8 cellular contexts compared by ENCODE assay signal in genomic region chrX:155056877-155057792, GRCh38. TPM values are rescaled to one million over a fixed set of nuclear protein-coding genes. Genes with fewer than 3 reads are reported as not detected.
A peak's percentile ranks its signal among the peaks of the same experiment; 100 is the strongest.
DNase-seq lines count a peak whose midpoint lies in the region; ATAC-seq and TF ChIP-seq lines count a peak whose summit lies in the region.

No MANE protein-coding gene starts in this region.

- H3K27me3 ChIP-seq in GM06990 (replicated peaks; ENCODE audit: control insufficient read depth, insufficient read depth, low read length) = no peaks in the 10 kb centered on the region

- H3K4me3 ChIP-seq in GM06990 (replicated peaks; ENCODE audit: low read depth, low read length) = peak overlapping the region; percentile 29
- peak overlapping the region; percentile 32 for H3K4me3 ChIP-seq in coronary artery

- H3K27ac ChIP-seq in coronary artery = peak overlapping the region in 1 of 2 donors; percentile 47

- peak; percentile 50 for DNase-seq in GM06990 (ENCODE audit: extremely low read depth, insufficient read length)
- peak; percentile 62 for DNase-seq in H4 (ENCODE audit: low spot score)
- DNase-seq in NAMALWA (ENCODE audit: low spot score) = peak; percentile 50
- peak; percentile 79 for DNase-seq in coronary artery (ENCODE audit: low spot score)
- DNase-seq in kidney tubule cell (ENCODE audit: low spot score) = peak; percentile 79
- DNase-seq in stimulated activated CD4-positive, alpha-beta T cell treated with anti-CD3 and anti-CD28 coated beads, Interleukin-2, amount 100 ng/mL, for 48 hours = peak; percentile 35 to 37
- no peak for DNase-seq in RKO (ENCODE audit: low spot score)

- ATAC-seq in activated CD4-positive, CD25-positive, alpha-beta regulatory T cell treated with anti-CD3 and anti-CD28 coated beads, Interleukin-2, amount 50 U/mL, for 24 hours = peak; percentile 67 to 73

- TF ChIP-seq CTCF in GM06990 (IDR thresholded peaks at IDR 0.05; ENCODE audit: insufficient read depth, low read length, poor library complexity, severe bottlenecking) (peak; percentile 80), coronary artery (IDR thresholded peaks at IDR 0.05) (peak; percentile 75)

- H3K36me3 ChIP-seq in GM06990 (ENCODE audit: control insufficient read depth, insufficient read depth, low read length) = no peaks in the 10 kb centered on the region; the same call in 1 of the 2 replicates

RNA-seq across cellular contexts. Expression of gene CMC4, which starts 13.8 kb away (rescaled TPM):
- total RNA-seq in H4 (2014; rRNA removed; shearing (Covaris generic)) = 20.4 and 29.7 TPM in 2 replicates

RNA-seq across cellular contexts. Expression of gene MTCP1, which starts 13.8 kb away (rescaled TPM):
- total RNA-seq in H4 (2014; rRNA removed; shearing (Covaris generic)) = 4.1 and 4.5 TPM in 2 replicates

RNA-seq across cellular contexts. Expression of gene BRCC3, which starts 14.2 kb away (rescaled TPM):
- total RNA-seq in H4 (2014; rRNA removed; shearing (Covaris generic)) = 7.5 and 10.2 TPM in 2 replicates

RNA-seq across cellular contexts. Expression of gene FUNDC2, which starts 30.5 kb away (rescaled TPM):
- 61.2 and 73.0 TPM in 2 replicates for total RNA-seq in H4 (2014; rRNA removed; shearing (Covaris generic))

RNA-seq across cellular contexts. Expression of gene F8, which starts 34.6 kb away (rescaled TPM):
- 2.5 and 2.8 TPM in 2 replicates for total RNA-seq in H4 (2014; rRNA removed; shearing (Covaris generic))
